Comparison of ENCODE assay signal across 25 cellular contexts in genomic region chr2:29343830-29344229, GRCh38.
DNase-seq lines count a peak whose midpoint lies in the region; ATAC-seq and TF ChIP-seq lines count a peak whose summit lies in the region.
"Had no signal": no experiment of that assay in that cellular context is flagged by ENCODE, and none has a peak within 500 bp of the region (broad histone marks: within the 10 kb centered on the region; RNA-seq: fewer than 3 reads in every experiment).

No MANE protein-coding gene starts in this region.

- no peak overlapping the region for H3K4me3 ChIP-seq in BE2C (ENCODE audit: low read depth, low read length)
- no peak overlapping the region for H3K4me3 ChIP-seq in GM23338
- no peak overlapping the region for H3K4me3 ChIP-seq in OCI-LY3 (ENCODE audit: low read length)
- H3K4me3 ChIP-seq in epithelial cell of esophagus (ENCODE audit: low read length) = no peak overlapping the region
- no peak overlapping the region for H3K4me3 ChIP-seq in CD4-positive, alpha-beta memory T cell (ENCODE audit: low read length in 2 of 2)
- H3K4me3 ChIP-seq: colonic mucosa, thyroid gland, uterus had no signal

- H3K9me3 Mint-ChIP-seq in GM23338 = no peaks in the 10 kb centered on the region
- no peaks in the 10 kb centered on the region for H3K9me3 Mint-ChIP-seq in CD4-positive, alpha-beta memory T cell
- H3K9me3 Mint-ChIP-seq: activated naive CD8-positive, alpha-beta T cell treated with anti-CD3 and anti-CD28 coated beads for 36 hours had no signal

- H3K27ac ChIP-seq in GM23338 (ENCODE audit: low read depth) = no peak overlapping the region
- H3K27ac ChIP-seq in OCI-LY3 (ENCODE audit: low read length) = no peak overlapping the region
- no peak overlapping the region for H3K27ac ChIP-seq in CD4-positive, alpha-beta memory T cell (ENCODE audit: low read depth, low read length)
- H3K27ac ChIP-seq: colonic mucosa, epithelial cell of prostate, thyroid gland, uterus had no signal

- TF ChIP-seq CTCF in BE2C (IDR thresholded peaks at IDR 0.05; ENCODE audit: low read depth, low read length) (peak; percentile 26; the same call in 1 of the 2 replicates), GM23338 (conservative IDR thresholded peaks at IDR 0.05; ENCODE audit: low read depth in 2 of 2) (peak in 1 of 2 experiments; percentile 36; a peak in 3 of 4 replicates), OCI-LY3 (IDR thresholded peaks at IDR 0.05; ENCODE audit: low read depth, low read length) (peak; percentile 24), epithelial cell of esophagus (IDR thresholded peaks at IDR 0.05; ENCODE audit: insufficient read depth, low read depth, low read length, missing control alignments) (peak; percentile 22)

- CTCF ChIA-PET in CD4-positive, alpha-beta memory T cell (lab: Charles Lee; ENCODE audit: partially characterized antibody) = no interaction called here

- no peaks in the 10 kb centered on the region for H3K27me3 ChIP-seq in BE2C
- no peaks in the 10 kb centered on the region for H3K27me3 ChIP-seq in GM23338 (ENCODE audit: insufficient read depth)
- H3K27me3 ChIP-seq in OCI-LY3 (ENCODE audit: low read depth, low read length) = peaks cover 62% of the 10 kb centered on the region
- H3K27me3 ChIP-seq in CD4-positive, alpha-beta memory T cell (ENCODE audit: insufficient read depth, low read length) = no peaks in the 10 kb centered on the region
- H3K27me3 ChIP-seq: colonic mucosa, thyroid gland, uterus had no signal

- no peak overlapping the region for H2AFZ ChIP-seq in GM23338
- no peak overlapping the region for H2AFZ ChIP-seq in OCI-LY3 (ENCODE audit: low read depth, low read length)

- no peak overlapping the region for H3K4me2 ChIP-seq in GM23338
- no peak overlapping the region for H3K4me2 ChIP-seq in OCI-LY3 (ENCODE audit: low read length)

- H3F3A ChIP-seq in GM23338 (replicated peaks; ENCODE audit: low read depth) = no peaks in the 10 kb centered on the region

- H3K9ac ChIP-seq in OCI-LY3 (ENCODE audit: low read length) = no peak overlapping the region

- H3K36me3 ChIP-seq in BE2C = no peaks in the 10 kb centered on the region
- H3K36me3 ChIP-seq in GM23338 (ENCODE audit: insufficient read depth) = no peaks in the 10 kb centered on the region
- no peaks in the 10 kb centered on the region for H3K36me3 ChIP-seq in OCI-LY3 (replicated peaks; ENCODE audit: low read depth, low read length)
- no peaks in the 10 kb centered on the region for H3K36me3 ChIP-seq in CD4-positive, alpha-beta memory T cell (ENCODE audit: insufficient read depth, low read length)
- H3K36me3 ChIP-seq: colonic mucosa, thyroid gland, uterus had no signal

- H3K9me3 ChIP-seq in BE2C (no peaks in the 10 kb centered on the region), OCI-LY3 (ENCODE audit: insufficient read depth, low read length) (no peaks in the 10 kb centered on the region)
- H3K9me3 ChIP-seq in CD4-positive, alpha-beta memory T cell (ENCODE audit: control insufficient read depth in 1 of 2, low read length in 2 of 2) = no peaks in the 10 kb centered on the region
- H3K9me3 ChIP-seq: colonic mucosa, thyroid gland, uterus had no signal

- no peaks in the 10 kb centered on the region for H3K9me2 ChIP-seq in GM23338 (ENCODE audit: insufficient read depth)

- H4K20me1 ChIP-seq in GM23338 (replicated peaks; ENCODE audit: insufficient read depth) = no peaks in the 10 kb centered on the region; the same call in 1 of the 2 replicates
- H4K20me1 ChIP-seq in OCI-LY3 (ENCODE audit: insufficient read depth, low read length) = no peaks in the 10 kb centered on the region; the same call in 1 of the 2 replicates

- H3K36me3 Mint-ChIP-seq in GM23338 (ENCODE audit: low read depth) = no peaks in the 10 kb centered on the region
- no peaks in the 10 kb centered on the region for H3K36me3 Mint-ChIP-seq in CD4-positive, alpha-beta memory T cell
- H3K36me3 Mint-ChIP-seq: activated naive CD8-positive, alpha-beta T cell treated with anti-CD3 and anti-CD28 coated beads for 36 hours had no signal

- no peaks in the 10 kb centered on the region for H3K79me2 ChIP-seq in GM23338 (replicated peaks; ENCODE audit: insufficient read depth)
- H3K79me2 ChIP-seq in OCI-LY3 (ENCODE audit: low read length) = no peaks in the 10 kb centered on the region

- no peaks in the 10 kb centered on the region for H3K27me3 Mint-ChIP-seq in GM23338 (ENCODE audit: insufficient read depth, low read depth, poor library complexity)
- peaks cover 4 to 8% of the 10 kb centered on the region in 2 donors for H3K27me3 Mint-ChIP-seq in CD4-positive, alpha-beta memory T cell

- POLR2A ChIA-PET in CD4-positive, alpha-beta memory T cell (lab: Charles Lee; ENCODE audit: partially characterized antibody) = no interaction called here

- ATAC-seq in GM23338 (no peak), HG02588 (IDR thresholded peaks at IDR 0.05; ENCODE audit: unreplicated experiment) (no peak)
- ATAC-seq: left ventricle myocardium superior, Right ventricle myocardium inferior, sciatic nerve had no signal

- no peak overlapping the region for H3K27ac Mint-ChIP-seq in GM23338
- no peak overlapping the region for H3K27ac Mint-ChIP-seq in CD4-positive, alpha-beta memory T cell
- H3K27ac Mint-ChIP-seq: activated naive CD8-positive, alpha-beta T cell treated with anti-CD3 and anti-CD28 coated beads for 36 hours had no signal

- no peak overlapping the region for H3K4me3 Mint-ChIP-seq in GM23338
- H3K4me3 Mint-ChIP-seq in CD4-positive, alpha-beta memory T cell = no peak overlapping the region
- H3K4me3 Mint-ChIP-seq: activated naive CD8-positive, alpha-beta T cell treated with anti-CD3 and anti-CD28 coated beads for 36 hours had no signal

- no peaks in the 10 kb centered on the region; the same call in 2 of the 3 replicates for H3K4me1 Mint-ChIP-seq in GM23338
- no peaks in the 10 kb centered on the region for H3K4me1 Mint-ChIP-seq in CD4-positive, alpha-beta memory T cell
- H3K4me1 Mint-ChIP-seq: activated naive CD8-positive, alpha-beta T cell treated with anti-CD3 and anti-CD28 coated beads for 36 hours had no signal

- H3K4me1 ChIP-seq in BE2C (no peaks in the 10 kb centered on the region), GM23338 (ENCODE audit: insufficient read depth) (no peaks in the 10 kb centered on the region), OCI-LY3 (ENCODE audit: low read length) (no peaks in the 10 kb centered on the region)
- H3K4me1 ChIP-seq in CD4-positive, alpha-beta memory T cell (ENCODE audit: insufficient read depth, low read length) = no peaks in the 10 kb centered on the region
- H3K4me1 ChIP-seq: colonic mucosa, thyroid gland, uterus had no signal

- intact Hi-C loops in CD4-positive, alpha-beta memory T cell (cut with micrococcal nuclease) = no loop called here

- DNase-seq in BE2C (no peak), GM23338 (ENCODE audit: low spot score) (peak; percentile 8), epithelial cell of esophagus (ENCODE audit: low read depth) (peak; percentile 9), GM03348 (ENCODE audit: low spot score) (no peak), GM19238 (ENCODE audit: insufficient read length, low spot score) (no peak)
- no peak for DNase-seq in CD4-positive, alpha-beta memory T cell
- DNase-seq: activated CD4-positive, alpha-beta T cell treated with anti-CD3 and anti-CD28 coated beads for 4 hours; activated gamma-delta T cell; activated naive CD8-positive, alpha-beta T cell treated with anti-CD3 and anti-CD28 coated beads for 36 hours; aorta; colonic mucosa; effector CD4-positive, alpha-beta T cell; left ventricle myocardium superior; NCI-H1092; NCI-H1694; NCI-H510A; stimulated activated CD4-positive, alpha-beta T cell treated with anti-CD3 and anti-CD28 coated beads, Interleukin-12 subunit alpha, Interleukin-12 subunit beta, amount 100 ng/mL, for 4 hours; stimulated activated CD4-positive, alpha-beta T cell treated with anti-CD3 and anti-CD28 coated beads, Interleukin-4, amount 100 ng/mL, for 24 hours; thyroid gland; uterus had no signal

TF ChIP-seq in GM23338, 12 proteins besides CTCF, POLR2A, EP300 and RAD21 (continues in another document):
- TF ChIP-seq EZH2phosphoT487 (IDR thresholded peaks at IDR 0.05; ENCODE audit: unreplicated experiment) (no peak), CREB1 (CRISPR knock-in tag; IDR thresholded peaks at IDR 0.05; ENCODE audit: low read depth) (no peak), REST (IDR thresholded peaks at IDR 0.05; ENCODE audit: unreplicated experiment) (no peak), EZH2 (IDR thresholded peaks at IDR 0.05; ENCODE audit: low read depth, unreplicated experiment) (no peak), NANOG (IDR thresholded peaks at IDR 0.05; ENCODE audit: borderline replicate concordance) (no peak), ETS1 (IDR thresholded peaks at IDR 0.05) (no peak), POLR2AphosphoS5 (IDR thresholded peaks at IDR 0.05; ENCODE audit: low read depth) (no peak)

Comparison
In these comparisons a context has a peak if more than half of its experiments do, and no peak if none do; other contexts are left out.
1. DNase-seq: peak in GM23338 (single experiment) and epithelial cell of esophagus (single experiment); none in BE2C (single experiment), GM03348 (single experiment), CD4-positive, alpha-beta memory T cell (0 of 5) and GM19238 (single experiment).